ENCODE assay signal across 1 cellular context in genomic region chr17:17206149-17206912, GRCh38.
TF ChIP-seq lines count a peak whose summit lies in the region.

A gene with protein sequence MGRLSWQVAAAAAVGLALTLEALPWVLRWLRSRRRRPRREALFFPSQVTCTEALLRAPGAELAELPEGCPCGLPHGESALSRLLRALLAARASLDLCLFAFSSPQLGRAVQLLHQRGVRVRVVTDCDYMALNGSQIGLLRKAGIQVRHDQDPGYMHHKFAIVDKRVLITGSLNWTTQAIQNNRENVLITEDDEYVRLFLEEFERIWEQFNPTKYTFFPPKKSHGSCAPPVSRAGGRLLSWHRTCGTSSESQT (minus strand): TSS chr17:17206333. CDS start chr17:17206286, 47 bp downstream.

TF ChIP-seq in HepG2, 621 proteins besides CTCF, POLR2A, EP300 and RAD21 (continued from another document and continues in another):
- TF ChIP-seq, protein P1, sequence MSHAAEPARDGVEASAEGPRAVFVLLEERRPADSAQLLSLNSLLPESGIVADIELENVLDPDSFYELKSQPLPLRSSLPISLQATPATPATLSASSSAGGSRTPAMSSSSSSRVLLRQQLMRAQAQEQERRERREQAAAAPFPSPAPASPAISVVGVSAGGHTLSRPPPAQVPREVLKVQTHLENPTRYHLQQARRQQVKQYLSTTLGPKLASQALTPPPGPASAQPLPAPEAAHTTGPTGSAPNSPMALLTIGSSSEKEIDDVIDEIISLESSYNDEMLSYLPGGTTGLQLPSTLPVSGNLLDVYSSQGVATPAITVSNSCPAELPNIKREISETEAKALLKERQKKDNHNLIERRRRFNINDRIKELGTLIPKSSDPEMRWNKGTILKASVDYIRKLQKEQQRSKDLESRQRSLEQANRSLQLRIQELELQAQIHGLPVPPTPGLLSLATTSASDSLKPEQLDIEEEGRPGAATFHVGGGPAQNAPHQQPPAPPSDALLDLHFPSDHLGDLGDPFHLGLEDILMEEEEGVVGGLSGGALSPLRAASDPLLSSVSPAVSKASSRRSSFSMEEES (CRISPR knock-in tag; IDR thresholded peaks at IDR 0.05): peak; percentile 89
- TF ChIP-seq, protein P2, sequence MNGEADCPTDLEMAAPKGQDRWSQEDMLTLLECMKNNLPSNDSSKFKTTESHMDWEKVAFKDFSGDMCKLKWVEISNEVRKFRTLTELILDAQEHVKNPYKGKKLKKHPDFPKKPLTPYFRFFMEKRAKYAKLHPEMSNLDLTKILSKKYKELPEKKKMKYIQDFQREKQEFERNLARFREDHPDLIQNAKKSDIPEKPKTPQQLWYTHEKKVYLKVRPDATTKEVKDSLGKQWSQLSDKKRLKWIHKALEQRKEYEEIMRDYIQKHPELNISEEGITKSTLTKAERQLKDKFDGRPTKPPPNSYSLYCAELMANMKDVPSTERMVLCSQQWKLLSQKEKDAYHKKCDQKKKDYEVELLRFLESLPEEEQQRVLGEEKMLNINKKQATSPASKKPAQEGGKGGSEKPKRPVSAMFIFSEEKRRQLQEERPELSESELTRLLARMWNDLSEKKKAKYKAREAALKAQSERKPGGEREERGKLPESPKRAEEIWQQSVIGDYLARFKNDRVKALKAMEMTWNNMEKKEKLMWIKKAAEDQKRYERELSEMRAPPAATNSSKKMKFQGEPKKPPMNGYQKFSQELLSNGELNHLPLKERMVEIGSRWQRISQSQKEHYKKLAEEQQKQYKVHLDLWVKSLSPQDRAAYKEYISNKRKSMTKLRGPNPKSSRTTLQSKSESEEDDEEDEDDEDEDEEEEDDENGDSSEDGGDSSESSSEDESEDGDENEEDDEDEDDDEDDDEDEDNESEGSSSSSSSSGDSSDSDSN (CRISPR knock-in tag; IDR thresholded peaks at IDR 0.05): no peak
- 0 out of 2 replicates have a peak, but pooled peaks have one; percentile 17 for TF ChIP-seq ETV5 (CRISPR knock-in tag; IDR thresholded peaks at IDR 0.05; ENCODE audit: borderline replicate concordance)
- TF ChIP-seq MED1 (CRISPR knock-in tag; IDR thresholded peaks at IDR 0.05): peak; percentile 55
- peak; percentile 36; the same call in 1 of the 2 replicates for TF ChIP-seq KLF15 (CRISPR knock-in tag; IDR thresholded peaks at IDR 0.05; ENCODE audit: borderline replicate concordance)
- no peak for TF ChIP-seq ZNF24 (IDR thresholded peaks at IDR 0.05)
- TF ChIP-seq, protein P3, sequence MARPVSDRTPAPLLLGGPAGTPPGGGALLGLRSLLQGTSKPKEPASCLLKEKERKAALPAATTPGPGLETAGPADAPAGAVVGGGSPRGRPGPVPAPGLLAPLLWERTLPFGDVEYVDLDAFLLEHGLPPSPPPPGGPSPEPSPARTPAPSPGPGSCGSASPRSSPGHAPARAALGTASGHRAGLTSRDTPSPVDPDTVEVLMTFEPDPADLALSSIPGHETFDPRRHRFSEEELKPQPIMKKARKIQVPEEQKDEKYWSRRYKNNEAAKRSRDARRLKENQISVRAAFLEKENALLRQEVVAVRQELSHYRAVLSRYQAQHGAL (CRISPR knock-in tag; IDR thresholded peaks at IDR 0.05; ENCODE audit: not compliant biosample characterization): peak; percentile 37
- peak; percentile 74 for TF ChIP-seq ZNF609 (CRISPR knock-in tag; IDR thresholded peaks at IDR 0.05; ENCODE audit: borderline replicate concordance)
- TF ChIP-seq, protein P4, sequence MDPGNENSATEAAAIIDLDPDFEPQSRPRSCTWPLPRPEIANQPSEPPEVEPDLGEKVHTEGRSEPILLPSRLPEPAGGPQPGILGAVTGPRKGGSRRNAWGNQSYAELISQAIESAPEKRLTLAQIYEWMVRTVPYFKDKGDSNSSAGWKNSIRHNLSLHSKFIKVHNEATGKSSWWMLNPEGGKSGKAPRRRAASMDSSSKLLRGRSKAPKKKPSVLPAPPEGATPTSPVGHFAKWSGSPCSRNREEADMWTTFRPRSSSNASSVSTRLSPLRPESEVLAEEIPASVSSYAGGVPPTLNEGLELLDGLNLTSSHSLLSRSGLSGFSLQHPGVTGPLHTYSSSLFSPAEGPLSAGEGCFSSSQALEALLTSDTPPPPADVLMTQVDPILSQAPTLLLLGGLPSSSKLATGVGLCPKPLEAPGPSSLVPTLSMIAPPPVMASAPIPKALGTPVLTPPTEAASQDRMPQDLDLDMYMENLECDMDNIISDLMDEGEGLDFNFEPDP (CRISPR knock-in tag; conservative IDR thresholded peaks at IDR 0.05): 0 out of 2 replicates have a peak, but pooled peaks have one; percentile 98
- no peak for TF ChIP-seq RARA (CRISPR knock-in tag; IDR thresholded peaks at IDR 0.05)
- TF ChIP-seq ZNF879 (CRISPR knock-in tag; IDR thresholded peaks at IDR 0.05): peak; percentile 79; the same call in 1 of the 2 replicates
- TF ChIP-seq, protein P5, sequence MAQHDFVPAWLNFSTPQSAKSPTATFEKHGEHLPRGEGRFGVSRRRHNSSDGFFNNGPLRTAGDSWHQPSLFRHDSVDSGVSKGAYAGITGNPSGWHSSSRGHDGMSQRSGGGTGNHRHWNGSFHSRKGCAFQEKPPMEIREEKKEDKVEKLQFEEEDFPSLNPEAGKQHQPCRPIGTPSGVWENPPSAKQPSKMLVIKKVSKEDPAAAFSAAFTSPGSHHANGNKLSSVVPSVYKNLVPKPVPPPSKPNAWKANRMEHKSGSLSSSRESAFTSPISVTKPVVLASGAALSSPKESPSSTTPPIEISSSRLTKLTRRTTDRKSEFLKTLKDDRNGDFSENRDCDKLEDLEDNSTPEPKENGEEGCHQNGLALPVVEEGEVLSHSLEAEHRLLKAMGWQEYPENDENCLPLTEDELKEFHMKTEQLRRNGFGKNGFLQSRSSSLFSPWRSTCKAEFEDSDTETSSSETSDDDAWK (CRISPR knock-in tag; IDR thresholded peaks at IDR 0.05): no peak
- peak; percentile 70 for TF ChIP-seq ZNF777 (CRISPR knock-in tag; IDR thresholded peaks at IDR 0.05)
- TF ChIP-seq GFI1 (CRISPR knock-in tag; IDR thresholded peaks at IDR 0.05; ENCODE audit: borderline replicate concordance): no peak; the same call in 1 of the 2 replicates
- peak; percentile 98 for TF ChIP-seq YEATS4 (CRISPR knock-in tag; IDR thresholded peaks at IDR 0.05; ENCODE audit: borderline replicate concordance)
- peak; percentile 82; the same call in 1 of the 2 replicates for TF ChIP-seq CERS6 (CRISPR knock-in tag; IDR thresholded peaks at IDR 0.05)
- TF ChIP-seq, protein P6, sequence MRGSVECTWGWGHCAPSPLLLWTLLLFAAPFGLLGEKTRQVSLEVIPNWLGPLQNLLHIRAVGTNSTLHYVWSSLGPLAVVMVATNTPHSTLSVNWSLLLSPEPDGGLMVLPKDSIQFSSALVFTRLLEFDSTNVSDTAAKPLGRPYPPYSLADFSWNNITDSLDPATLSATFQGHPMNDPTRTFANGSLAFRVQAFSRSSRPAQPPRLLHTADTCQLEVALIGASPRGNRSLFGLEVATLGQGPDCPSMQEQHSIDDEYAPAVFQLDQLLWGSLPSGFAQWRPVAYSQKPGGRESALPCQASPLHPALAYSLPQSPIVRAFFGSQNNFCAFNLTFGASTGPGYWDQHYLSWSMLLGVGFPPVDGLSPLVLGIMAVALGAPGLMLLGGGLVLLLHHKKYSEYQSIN (CRISPR knock-in tag; IDR thresholded peaks at IDR 0.05; ENCODE audit: borderline replicate concordance): no peak
- no peak for TF ChIP-seq ZKSCAN5 (CRISPR knock-in tag; IDR thresholded peaks at IDR 0.05)
- TF ChIP-seq ZNF350 (CRISPR knock-in tag; IDR thresholded peaks at IDR 0.05; ENCODE audit: borderline replicate concordance, low read depth): no peak
- peak; percentile 92 for TF ChIP-seq MLX (CRISPR knock-in tag; IDR thresholded peaks at IDR 0.05)
- TF ChIP-seq CEBPB (IDR thresholded peaks at IDR 0.05; ENCODE audit: borderline replicate concordance, low read depth, low read length): no peak
- peak; percentile 39; the same call in 1 of the 2 replicates for TF ChIP-seq ZNF891 (CRISPR knock-in tag; IDR thresholded peaks at IDR 0.05)
- TF ChIP-seq NFATC3 (CRISPR knock-in tag; IDR thresholded peaks at IDR 0.05): peak; percentile 74; the same call in 1 of the 2 replicates
- no peak for TF ChIP-seq FOXJ3 (CRISPR knock-in tag; IDR thresholded peaks at IDR 0.05; ENCODE audit: borderline replicate concordance)
- TF ChIP-seq NR2F2 (IDR thresholded peaks at IDR 0.05; ENCODE audit: borderline replicate concordance, low read depth): no peak
- peak; percentile 54; the same call in 1 of the 2 replicates for TF ChIP-seq DMTF1 (CRISPR knock-in tag; IDR thresholded peaks at IDR 0.05)
- TF ChIP-seq RELA (CRISPR knock-in tag; IDR thresholded peaks at IDR 0.05): no peak
- TF ChIP-seq CREB1 (IDR thresholded peaks at IDR 0.05): peak; percentile 85
- no peak for TF ChIP-seq CREB1 (CRISPR knock-in tag; IDR thresholded peaks at IDR 0.05)
- TF ChIP-seq, protein P7, sequence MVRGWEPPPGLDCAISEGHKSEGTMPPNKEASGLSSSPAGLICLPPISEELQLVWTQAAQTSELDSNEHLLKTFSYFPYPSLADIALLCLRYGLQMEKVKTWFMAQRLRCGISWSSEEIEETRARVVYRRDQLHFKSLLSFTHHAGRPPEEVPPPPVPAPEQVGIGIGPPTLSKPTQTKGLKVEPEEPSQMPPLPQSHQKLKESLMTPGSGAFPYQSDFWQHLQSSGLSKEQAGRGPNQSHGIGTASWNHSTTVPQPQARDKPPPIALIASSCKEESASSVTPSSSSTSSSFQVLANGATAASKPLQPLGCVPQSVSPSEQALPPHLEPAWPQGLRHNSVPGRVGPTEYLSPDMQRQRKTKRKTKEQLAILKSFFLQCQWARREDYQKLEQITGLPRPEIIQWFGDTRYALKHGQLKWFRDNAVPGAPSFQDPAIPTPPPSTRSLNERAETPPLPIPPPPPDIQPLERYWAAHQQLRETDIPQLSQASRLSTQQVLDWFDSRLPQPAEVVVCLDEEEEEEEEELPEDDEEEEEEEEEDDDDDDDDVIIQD (CRISPR knock-in tag; IDR thresholded peaks at IDR 0.05; ENCODE audit: low read depth): no peak
- TF ChIP-seq TAF1 (CRISPR knock-in tag; IDR thresholded peaks at IDR 0.05): peak; percentile 12; the same call in 1 of the 2 replicates
